ENCODE assay signal across 8 cellular contexts in the genomic region with DNA sequence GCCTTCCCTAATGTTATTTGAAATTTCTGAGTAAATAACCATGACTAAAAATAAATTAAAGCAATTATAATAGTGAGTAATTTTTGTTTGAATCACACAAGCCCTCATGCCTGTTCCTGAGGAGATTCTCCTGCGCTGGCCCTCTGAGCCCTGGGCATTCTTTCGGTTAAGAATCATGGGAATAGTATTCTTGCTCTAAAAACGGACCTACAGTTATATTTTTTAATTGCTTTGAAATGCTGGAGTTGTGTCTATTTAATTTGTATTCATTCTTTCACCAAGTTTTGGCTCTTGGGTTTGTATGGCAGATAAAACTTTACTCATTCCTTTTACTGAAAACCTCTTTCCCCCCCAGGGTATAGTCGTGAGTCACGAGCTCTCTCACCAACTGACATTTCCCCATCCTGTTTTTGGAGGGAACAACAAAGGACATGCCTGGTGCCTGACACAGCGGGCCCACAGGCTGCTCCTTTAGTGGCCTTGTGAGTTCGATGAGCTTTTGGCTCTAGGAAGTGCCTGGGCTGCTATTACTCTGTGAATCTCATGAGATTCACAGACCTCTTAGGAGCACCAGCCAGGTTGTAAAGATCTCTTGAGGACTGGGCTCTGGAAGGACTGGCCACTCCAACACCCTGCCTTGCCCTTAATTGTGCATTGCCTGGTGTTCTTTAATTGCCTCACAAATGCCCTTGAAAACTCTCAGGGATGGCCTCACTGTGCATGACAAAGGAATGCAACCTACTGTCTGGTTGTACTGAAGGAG. TPM values are rescaled to one million over a fixed set of nuclear protein-coding genes. Genes with fewer than 3 reads are reported as not detected.
DNase-seq lines count a peak whose midpoint lies in the region; ATAC-seq and FAIRE-seq lines count a peak whose summit lies in the region.

No MANE protein-coding gene starts in this region.

- FAIRE-seq in RCC 7860 (lab: Jason Lieb, UNC) = no peak

- H3K4me1 Mint-ChIP-seq in activated T-cell treated with anti-CD3 and anti-CD28 coated beads, Interleukin-2, amount 50 U/mL, for 4 hours (ENCODE audit: low read depth) = peaks cover 4% of the 10 kb centered on the region
- no peaks in the 10 kb centered on the region for H3K4me1 Mint-ChIP-seq in activated CD8-positive, alpha-beta memory T cell treated with anti-CD3 and anti-CD28 coated beads, Interleukin-2, amount 10 ng/mL, durations not matched to agents 7 days and 5 days

- DNase-seq in GM04503 (ENCODE audit: low read depth) (peak; percentile 98), RCC 7860 (ENCODE audit: low spot score) (peak; percentile 29), fibroblast of peridontal ligament (ENCODE audit: extremely low read depth) (peak; percentile 94), pulmonary artery endothelial cell (ENCODE audit: low read depth, low spot score) (peak; percentile 67)
- DNase-seq in activated CD8-positive, alpha-beta memory T cell treated with anti-CD3 and anti-CD28 coated beads, Interleukin-2, amount 50 U/mL, for 4 hours = no peak
- DNase-seq in activated T-cell treated with anti-CD3 and anti-CD28 coated beads, Interleukin-2, amount 50 U/mL, for 4 hours = no peak
- no peak for DNase-seq in activated CD8-positive, alpha-beta memory T cell treated with anti-CD3 and anti-CD28 coated beads, Interleukin-2, amount 10 ng/mL, durations not matched to agents 7 days and 5 days

- no peak for ATAC-seq in HG02840 (IDR thresholded peaks at IDR 0.05; ENCODE audit: low FRiP score, unreplicated experiment)
- no peak for ATAC-seq in activated T-cell treated with anti-CD3 and anti-CD28 coated beads, Interleukin-2, amount 50 U/mL, for 4 hours
- ATAC-seq in activated CD8-positive, alpha-beta memory T cell treated with anti-CD3 and anti-CD28 coated beads, Interleukin-2, amount 10 ng/mL, durations not matched to agents 7 days and 5 days = no peak

- CTCF ChIA-PET in activated CD8-positive, alpha-beta memory T cell treated with anti-CD3 and anti-CD28 coated beads, Interleukin-2, amount 10 ng/mL, durations not matched to agents 7 days and 5 days (lab: Charles Lee) = no interaction called here

- peaks cover 5% of the 10 kb centered on the region for H3K27me3 Mint-ChIP-seq in activated T-cell treated with anti-CD3 and anti-CD28 coated beads, Interleukin-2, amount 50 U/mL, for 4 hours (ENCODE audit: low read depth)
- peaks cover 9% of the 10 kb centered on the region for H3K27me3 Mint-ChIP-seq in activated CD8-positive, alpha-beta memory T cell treated with anti-CD3 and anti-CD28 coated beads, Interleukin-2, amount 10 ng/mL, durations not matched to agents 7 days and 5 days

- H3K4me3 Mint-ChIP-seq in activated T-cell treated with anti-CD3 and anti-CD28 coated beads, Interleukin-2, amount 50 U/mL, for 4 hours = no peak overlapping the region
- H3K4me3 Mint-ChIP-seq in activated CD8-positive, alpha-beta memory T cell treated with anti-CD3 and anti-CD28 coated beads, Interleukin-2, amount 10 ng/mL, durations not matched to agents 7 days and 5 days = no peak overlapping the region

- no peaks in the 10 kb centered on the region for H3K9me3 Mint-ChIP-seq in activated T-cell treated with anti-CD3 and anti-CD28 coated beads, Interleukin-2, amount 50 U/mL, for 4 hours
- H3K9me3 Mint-ChIP-seq in activated CD8-positive, alpha-beta memory T cell treated with anti-CD3 and anti-CD28 coated beads, Interleukin-2, amount 10 ng/mL, durations not matched to agents 7 days and 5 days (ENCODE audit: low read depth) = no peaks in the 10 kb centered on the region

- no peak overlapping the region for H3K27ac Mint-ChIP-seq in activated CD8-positive, alpha-beta memory T cell treated with anti-CD3 and anti-CD28 coated beads, Interleukin-2, amount 10 ng/mL, durations not matched to agents 7 days and 5 days

- H3K36me3 Mint-ChIP-seq in activated T-cell treated with anti-CD3 and anti-CD28 coated beads, Interleukin-2, amount 50 U/mL, for 4 hours (ENCODE audit: insufficient read depth) = no peaks in the 10 kb centered on the region
- no peaks in the 10 kb centered on the region for H3K36me3 Mint-ChIP-seq in activated CD8-positive, alpha-beta memory T cell treated with anti-CD3 and anti-CD28 coated beads, Interleukin-2, amount 10 ng/mL, durations not matched to agents 7 days and 5 days

RNA-seq across cellular contexts. Expression of a gene that starts 58.6 kb away (rescaled TPM):
- 41.5 and 48.1 TPM in 2 replicates for total RNA-seq in pulmonary artery endothelial cell
- under 1 TPM; 0.29 to 0.84 (median 0.38) TPM for total RNA-seq in activated T-cell treated with anti-CD3 and anti-CD28 coated beads, Interleukin-2, amount 50 U/mL, for 4 hours
- total RNA-seq in activated CD8-positive, alpha-beta memory T cell treated with anti-CD3 and anti-CD28 coated beads, Interleukin-2, amount 10 ng/mL, durations not matched to agents 7 days and 5 days = under 1 TPM; 0.16 to 0.18 TPM

Comparison
In these comparisons a context has a peak if more than half of its experiments do, and no peak if none do; other contexts are left out.
1. DNase-seq: peak in GM04503 (single experiment), RCC 7860 (single experiment), fibroblast of peridontal ligament (single experiment) and pulmonary artery endothelial cell (single experiment); none in activated CD8-positive, alpha-beta memory T cell treated with anti-CD3 and anti-CD28 coated beads, Interleukin-2, amount 50 U/mL, for 4 hours (single experiment), activated T-cell treated with anti-CD3 and anti-CD28 coated beads, Interleukin-2, amount 50 U/mL, for 4 hours (single experiment) and activated CD8-positive, alpha-beta memory T cell treated with anti-CD3 and anti-CD28 coated beads, Interleukin-2, amount 10 ng/mL, durations not matched to agents 7 days and 5 days (single experiment).
2. RNA of a gene that starts 58.6 kb away (total RNA-seq): 41.5 to 48.1 TPM in pulmonary artery endothelial cell; 0.29 to 0.84 TPM in activated T-cell treated with anti-CD3 and anti-CD28 coated beads, Interleukin-2, amount 50 U/mL, for 4 hours and 0.16 to 0.18 TPM in activated CD8-positive, alpha-beta memory T cell treated with anti-CD3 and anti-CD28 coated beads, Interleukin-2, amount 10 ng/mL, durations not matched to agents 7 days and 5 days; every median in the first group is over 10 times any median in the second.